Comparison of ENCODE assay signal across 37 cellular contexts in the genomic region with DNA sequence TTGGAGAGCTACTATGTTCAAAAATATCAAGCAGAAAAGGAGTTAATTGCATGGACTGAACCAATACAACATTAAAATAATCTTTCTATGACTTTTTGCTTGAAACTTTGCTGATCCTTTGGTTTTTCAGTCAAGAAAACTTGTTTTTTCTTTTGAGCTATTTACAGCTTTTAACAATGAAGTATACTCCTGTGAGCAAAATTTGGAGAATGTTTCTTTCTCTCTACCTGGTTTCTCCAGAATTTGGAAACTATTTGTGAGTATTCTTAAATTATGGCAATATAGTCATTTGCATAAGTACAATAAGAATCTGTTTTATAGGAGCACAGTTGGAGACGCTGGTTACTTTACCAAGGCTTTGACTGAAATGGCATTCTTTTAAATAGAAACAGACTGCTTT.
"Had no signal": no experiment of that assay in that cellular context is flagged by ENCODE, and none has a peak within 500 bp of the region (broad histone marks: within the 10 kb centered on the region; RNA-seq: fewer than 3 reads in every experiment).

No MANE protein-coding gene starts in this region.

- H3K36me3 Mint-ChIP-seq: activated CD8-positive, alpha-beta memory T cell treated with anti-CD3 and anti-CD28 coated beads, Interleukin-2, amount 10 ng/mL, durations not matched to agents 7 days and 5 days; activated naive CD4-positive, alpha-beta T cell treated with anti-CD3 and anti-CD28 coated beads, Interleukin-2, amount 10 ng/mL, durations not matched to agents 7 days and 5 days; activated naive CD4-positive, alpha-beta T cell treated with anti-CD3 and anti-CD28 coated beads, Interleukin-2, amount 50 U/mL, for 24 hours; activated naive CD8-positive, alpha-beta T cell; activated naive CD8-positive, alpha-beta T cell treated with anti-CD3 and anti-CD28 coated beads, Interleukin-2, amount 10 ng/mL, durations not matched to agents 7 days and 5 days had no signal

- H3K4me3 Mint-ChIP-seq: activated CD4-positive, alpha-beta memory T cell treated with anti-CD3 and anti-CD28 coated beads, Interleukin-2, amount 10 ng/mL, durations not matched to agents 7 days and 5 days; activated CD4-positive, alpha-beta T cell treated with anti-CD3 and anti-CD28 coated beads for 36 hours; activated CD4-positive, alpha-beta T cell treated with anti-CD3 and anti-CD28 coated beads, Interleukin-2, amount 10 ng/mL, durations not matched to agents 7 days and 5 days; activated CD8-positive, alpha-beta memory T cell treated with anti-CD3 and anti-CD28 coated beads, Interleukin-2, amount 10 ng/mL, durations not matched to agents 7 days and 5 days; activated CD8-positive, alpha-beta T cell treated with anti-CD3 and anti-CD28 coated beads, Interleukin-2, amount 10 ng/mL, durations not matched to agents 7 days and 5 days; activated naive CD4-positive, alpha-beta T cell treated with anti-CD3 and anti-CD28 coated beads, Interleukin-2, amount 10 ng/mL, durations not matched to agents 7 days and 5 days; activated naive CD4-positive, alpha-beta T cell treated with anti-CD3 and anti-CD28 coated beads, Interleukin-2, amount 50 U/mL, for 24 hours; activated naive CD8-positive, alpha-beta T cell; activated naive CD8-positive, alpha-beta T cell treated with anti-CD3 and anti-CD28 coated beads, Interleukin-2, amount 10 ng/mL, durations not matched to agents 7 days and 5 days; activated naive CD8-positive, alpha-beta T cell treated with anti-CD3 and anti-CD28 coated beads, Interleukin-2, amount 50 U/mL, for 24 hours; activated T-cell treated with anti-CD3 and anti-CD28 coated beads, Interleukin-2, amount 50 U/mL, for 24 hours; brain; central memory CD8-positive, alpha-beta T cell; T-helper 1 cell treated with Interleukin-12 subunit alpha and Interleukin-12 subunit beta and Interleukin-4 antibody, amounts not matched to agents 30 μg/mL and 1 μg/mL, for 36 hours; T-helper 2 cell treated with Interferon-gamma antibody and Interleukin-4, amounts not matched to agents 5 μg/mL and 100 μg/mL, for 36 hours; WTC11 had no signal

- H3K27ac ChIP-seq: ascending aorta, cardiac muscle cell, WERI-Rb-1 had no signal

- FAIRE-seq: bronchial epithelial cell had no signal

- H3K4me3 ChIP-seq: ascending aorta, cardiac muscle cell had no signal

- H3K27me3 Mint-ChIP-seq: activated CD4-positive, alpha-beta memory T cell treated with anti-CD3 and anti-CD28 coated beads, Interleukin-2, amount 10 ng/mL, durations not matched to agents 7 days and 5 days; activated CD4-positive, alpha-beta T cell treated with anti-CD3 and anti-CD28 coated beads, Interleukin-2, amount 10 ng/mL, durations not matched to agents 7 days and 5 days; activated CD8-positive, alpha-beta memory T cell treated with anti-CD3 and anti-CD28 coated beads, Interleukin-2, amount 10 ng/mL, durations not matched to agents 7 days and 5 days; activated naive CD4-positive, alpha-beta T cell treated with anti-CD3 and anti-CD28 coated beads, Interleukin-2, amount 10 ng/mL, durations not matched to agents 7 days and 5 days; activated naive CD4-positive, alpha-beta T cell treated with anti-CD3 and anti-CD28 coated beads, Interleukin-2, amount 50 U/mL, for 24 hours; activated naive CD8-positive, alpha-beta T cell; activated naive CD8-positive, alpha-beta T cell treated with anti-CD3 and anti-CD28 coated beads, Interleukin-2, amount 50 U/mL, for 24 hours; brain had no signal

- H3K4me1 ChIP-seq: ascending aorta had no signal

- H3K9me3 Mint-ChIP-seq: activated T-helper 2 cell treated with anti-CD3 and anti-CD28 coated beads, Interferon-gamma antibody, Interleukin-2, Interleukin-4, amounts not matched to agents 10 μg/mL and 5 μg/mL and 100 μg/mL, durations not matched to agents 14 hours and 24 hours and 36 hours had no signal

- H3K27me3 ChIP-seq: ascending aorta, cardiac muscle cell had no signal

- DNase-seq: activated CD4-positive, alpha-beta memory T cell treated with anti-CD3 and anti-CD28 coated beads, Interleukin-2, amount 10 ng/mL, durations not matched to agents 7 days and 5 days; activated CD4-positive, alpha-beta T cell treated with anti-CD3 and anti-CD28 coated beads for 1 hour; activated CD4-positive, alpha-beta T cell treated with anti-CD3 and anti-CD28 coated beads for 36 hours; activated CD4-positive, alpha-beta T cell treated with anti-CD3 and anti-CD28 coated beads for 48 hours; activated CD4-positive, alpha-beta T cell treated with anti-CD3 and anti-CD28 coated beads, Interleukin-2, amount 10 ng/mL, durations not matched to agents 7 days and 5 days; activated CD4-positive, alpha-beta T cell treated with anti-CD3 and anti-CD28 coated beads, Interleukin-2, amount 50 U/mL, for 48 hours; activated CD4-positive, CD25-positive, alpha-beta regulatory T cell; activated CD8-positive, alpha-beta memory T cell treated with anti-CD3 and anti-CD28 coated beads for 24 hours; activated CD8-positive, alpha-beta memory T cell treated with anti-CD3 and anti-CD28 coated beads, Interleukin-2, amount 10 ng/mL, durations not matched to agents 7 days and 5 days; activated CD8-positive, alpha-beta memory T cell treated with anti-CD3 and anti-CD28 coated beads, Interleukin-2, amount 50 U/mL, for 48 hours; activated CD8-positive, alpha-beta T cell treated with anti-CD3 and anti-CD28 coated beads, Interleukin-2, amount 10 ng/mL, durations not matched to agents 7 days and 5 days; activated effector memory CD4-positive, alpha-beta T cell treated with Interleukin-2 at 50 U/mL for 16 hours; activated gamma-delta T cell; activated naive CD4-positive, alpha-beta T cell treated with anti-CD3 and anti-CD28 coated beads, Interleukin-2, amount 10 ng/mL, durations not matched to agents 7 days and 5 days; activated naive CD4-positive, alpha-beta T cell treated with Interleukin-2 at 50 U/mL for 16 hours; activated naive CD8-positive, alpha-beta T cell treated with anti-CD3 and anti-CD28 coated beads, Interleukin-2, amount 10 ng/mL, durations not matched to agents 7 days and 5 days; activated naive CD8-positive, alpha-beta T cell treated with anti-CD3 and anti-CD28 coated beads, Interleukin-2, amount 50 U/mL, for 24 hours; activated T-cell treated with anti-CD3 and anti-CD28 coated beads, Interleukin-2, amount 50 U/mL, for 24 hours; activated T-cell treated with anti-CD3 and anti-CD28 coated beads, Interleukin-2, amount 50 U/mL, for 48 hours; amygdala; anterior cingulate cortex; caudate nucleus; cerebellar nuclear complex; T-helper 2 cell; T-helper 9 cell; WERI-Rb-1 had no signal

- H3K36me3 ChIP-seq: ascending aorta, cardiac muscle cell, WERI-Rb-1 had no signal

- H3K4me1 Mint-ChIP-seq: activated CD4-positive, alpha-beta memory T cell treated with anti-CD3 and anti-CD28 coated beads, Interleukin-2, amount 10 ng/mL, durations not matched to agents 7 days and 5 days; activated CD4-positive, alpha-beta T cell treated with anti-CD3 and anti-CD28 coated beads for 36 hours; activated CD4-positive, alpha-beta T cell treated with anti-CD3 and anti-CD28 coated beads, Interleukin-2, amount 10 ng/mL, durations not matched to agents 7 days and 5 days; activated CD8-positive, alpha-beta memory T cell treated with anti-CD3 and anti-CD28 coated beads, Interleukin-2, amount 10 ng/mL, durations not matched to agents 7 days and 5 days; activated naive CD4-positive, alpha-beta T cell treated with anti-CD3 and anti-CD28 coated beads, Interleukin-2, amount 10 ng/mL, durations not matched to agents 7 days and 5 days; activated naive CD4-positive, alpha-beta T cell treated with anti-CD3 and anti-CD28 coated beads, Interleukin-2, amount 50 U/mL, for 24 hours; activated naive CD8-positive, alpha-beta T cell treated with anti-CD3 and anti-CD28 coated beads, Interleukin-2, amount 10 ng/mL, durations not matched to agents 7 days and 5 days; activated naive CD8-positive, alpha-beta T cell treated with anti-CD3 and anti-CD28 coated beads, Interleukin-2, amount 50 U/mL, for 24 hours; central memory CD8-positive, alpha-beta T cell had no signal

- H3K27ac Mint-ChIP-seq: activated CD4-positive, alpha-beta memory T cell treated with anti-CD3 and anti-CD28 coated beads, Interleukin-2, amount 10 ng/mL, durations not matched to agents 7 days and 5 days; activated CD4-positive, alpha-beta T cell treated with anti-CD3 and anti-CD28 coated beads for 36 hours; activated CD4-positive, alpha-beta T cell treated with anti-CD3 and anti-CD28 coated beads, Interleukin-2, amount 10 ng/mL, durations not matched to agents 7 days and 5 days; activated CD8-positive, alpha-beta memory T cell treated with anti-CD3 and anti-CD28 coated beads, Interleukin-2, amount 10 ng/mL, durations not matched to agents 7 days and 5 days; activated CD8-positive, alpha-beta T cell treated with anti-CD3 and anti-CD28 coated beads, Interleukin-2, amount 10 ng/mL, durations not matched to agents 7 days and 5 days; activated naive CD4-positive, alpha-beta T cell treated with anti-CD3 and anti-CD28 coated beads, Interleukin-2, amount 10 ng/mL, durations not matched to agents 7 days and 5 days; activated naive CD4-positive, alpha-beta T cell treated with anti-CD3 and anti-CD28 coated beads, Interleukin-2, amount 50 U/mL, for 24 hours; activated naive CD8-positive, alpha-beta T cell; activated naive CD8-positive, alpha-beta T cell treated with anti-CD3 and anti-CD28 coated beads, Interleukin-2, amount 10 ng/mL, durations not matched to agents 7 days and 5 days; activated naive CD8-positive, alpha-beta T cell treated with anti-CD3 and anti-CD28 coated beads, Interleukin-2, amount 50 U/mL, for 24 hours; activated T-cell treated with anti-CD3 and anti-CD28 coated beads, Interleukin-2, amount 50 U/mL, for 24 hours; activated T-helper 2 cell treated with anti-CD3 and anti-CD28 coated beads, Interferon-gamma antibody, Interleukin-2, Interleukin-4, amounts not matched to agents 10 μg/mL and 5 μg/mL and 100 μg/mL, durations not matched to agents 14 hours and 24 hours and 36 hours; brain; T-helper 1 cell treated with Interleukin-12 subunit alpha and Interleukin-12 subunit beta and Interleukin-4 antibody, amounts not matched to agents 30 μg/mL and 1 μg/mL, for 36 hours; T-helper 2 cell treated with Interferon-gamma antibody and Interleukin-4, amounts not matched to agents 5 μg/mL and 100 μg/mL, for 36 hours; WTC11 had no signal
